ENCODE assay signal across 7 cellular contexts in the genomic region with DNA sequence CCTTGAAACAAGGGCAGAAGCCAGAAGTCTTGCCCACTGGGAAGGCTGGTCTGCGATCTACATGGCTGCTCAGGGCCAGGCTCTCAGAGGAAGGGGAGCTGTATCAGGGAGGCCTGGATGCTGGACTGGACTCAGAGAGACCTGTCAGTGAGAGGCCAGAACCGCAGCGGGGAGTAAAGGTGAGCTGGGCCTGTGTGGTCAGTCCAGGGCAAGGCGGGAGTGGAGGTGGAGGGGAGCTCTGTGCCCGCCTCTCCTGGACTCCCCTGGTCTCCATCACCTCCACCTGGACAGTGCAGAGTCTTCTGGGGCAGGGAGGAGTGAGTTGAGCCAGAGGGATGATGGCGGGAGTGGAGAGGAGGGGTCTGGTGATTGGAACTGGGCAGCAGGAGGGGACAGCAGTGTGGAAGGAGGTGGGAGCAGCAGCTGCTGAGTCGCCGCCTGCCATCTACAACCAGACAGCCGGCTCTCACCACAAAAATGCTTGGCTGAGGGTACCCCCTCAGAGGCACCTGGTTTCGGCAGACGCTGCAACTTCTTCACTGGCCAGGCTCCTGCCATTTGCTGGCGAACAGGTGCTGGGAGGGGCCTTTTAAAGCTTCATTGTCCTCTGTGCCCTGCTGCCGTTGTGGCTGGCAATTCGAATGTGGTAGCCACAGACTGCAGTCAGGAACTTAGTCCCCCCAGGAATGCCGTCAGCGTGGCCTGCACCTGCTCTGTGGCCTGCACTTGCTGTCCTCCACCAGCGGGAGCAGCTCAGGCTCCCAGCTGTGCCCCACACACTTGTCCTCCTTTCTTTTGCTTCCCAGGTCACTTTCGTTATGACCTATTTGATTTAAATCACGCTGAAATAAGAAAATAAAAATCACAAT. TPM values are rescaled to one million over a fixed set of nuclear protein-coding genes. Genes with fewer than 3 reads are reported as not detected.
DNase-seq lines count a peak whose midpoint lies in the region; ATAC-seq and TF ChIP-seq lines count a peak whose summit lies in the region.

No MANE protein-coding gene starts in this region.

- H3K4me1 Mint-ChIP-seq in H9, result peaks cover 80% of the 10 kb centered on the region in 2 experiments
- H3K4me1 Mint-ChIP-seq in stimulated activated memory B cell treated with anti-CD40 and anti-IgM and Interleukin-4, amounts not matched to agents 10 μg/mL and 1 μg/mL and 100 μg/mL, for 72 hours, result peaks cover 79% of the 10 kb centered on the region

- H2BK20ac ChIP-seq in H9 (ENCODE audit: low read depth, low read length, poor library complexity, severe bottlenecking), result no peak overlapping the region

- H3K18ac ChIP-seq in H9 (ENCODE audit: insufficient read length, low read depth, low read length), result peak overlapping the region; percentile 21

- H3K27ac ChIP-seq in H9 (ENCODE audit: insufficient read length, low read depth, low read length) (no peak overlapping the region), iPS-18a (ENCODE audit: low read length) (no peak overlapping the region)

- H4K5ac ChIP-seq in H9 (ENCODE audit: insufficient read length, low read depth, low read length), result no peak overlapping the region

- peaks cover 0 to 2% (median 0%) of the 10 kb centered on the region in 3 experiments; a peak in 1 of 7 replicates for H3K36me3 Mint-ChIP-seq in H9 (ENCODE audit: insufficient read depth in 1 of 3, low read depth in 3 of 3)
- no peaks in the 10 kb centered on the region for H3K36me3 Mint-ChIP-seq in stimulated activated memory B cell treated with anti-CD40 and anti-IgM and Interleukin-4, amounts not matched to agents 10 μg/mL and 1 μg/mL and 100 μg/mL, for 72 hours

- H3K27ac Mint-ChIP-seq in H9, result peak overlapping the region in 2 of 3 experiments; percentile 27 to 87; a peak in 4 of 7 replicates
- peak overlapping the region; percentile 84 for H3K27ac Mint-ChIP-seq in stimulated activated memory B cell treated with anti-CD40 and anti-IgM and Interleukin-4, amounts not matched to agents 10 μg/mL and 1 μg/mL and 100 μg/mL, for 72 hours

- no peak overlapping the region for H4K91ac ChIP-seq in H9 (ENCODE audit: insufficient read length, low read depth, low read length)

- ATAC-seq in stimulated activated memory B cell treated with anti-CD40 and anti-IgM and Interleukin-4, amounts not matched to agents 10 μg/mL and 1 μg/mL and 100 μg/mL, for 72 hours, result no peak

- H3K23me2 ChIP-seq in H9 (ENCODE audit: insufficient read length, low read depth, low read length, poor library complexity, severe bottlenecking), result peaks cover 11% of the 10 kb centered on the region

- peak; percentile 49 for TF ChIP-seq CTCF in H9 (conservative IDR thresholded peaks at IDR 0.05)

- H3K9ac ChIP-seq in H9 (ENCODE audit: extremely low read depth, insufficient read length, low read length) (no peak overlapping the region), iPS-18a (ENCODE audit: low read length) (peak overlapping the region; percentile 53)

- no peak overlapping the region for H3K23ac ChIP-seq in H9 (ENCODE audit: insufficient read length, low read depth, low read length)

- no peak overlapping the region for H2BK5ac ChIP-seq in H9 (ENCODE audit: insufficient read length, low read length)

- H3K4me3 ChIP-seq in iPS-18a (ENCODE audit: low read length), result no peak overlapping the region

- H3K4me1 ChIP-seq in H9 (ENCODE audit: insufficient read depth, low read length) (peaks cover 25% of the 10 kb centered on the region), iPS-18a (ENCODE audit: control insufficient read depth, low read depth, low read length) (peaks cover 57% of the 10 kb centered on the region)

- H3K9me3 ChIP-seq in H9 (ENCODE audit: control insufficient read depth, low read depth, low read length) (no peaks in the 10 kb centered on the region), iPS-18a (ENCODE audit: control insufficient read depth, low read depth, low read length) (no peaks in the 10 kb centered on the region)

- H3K79me1 ChIP-seq in H9 (ENCODE audit: insufficient read depth, low read depth, low read length, poor library complexity, severe bottlenecking), result no peaks in the 10 kb centered on the region

- no peak overlapping the region for H3K56ac ChIP-seq in H9 (ENCODE audit: insufficient read length, low read depth, low read length)

- no peak overlapping the region for H2AK5ac ChIP-seq in H9 (ENCODE audit: insufficient read length, low read length)

- H3K4me2 ChIP-seq in H9 (ENCODE audit: insufficient read depth, insufficient read length, low read length), result no peak overlapping the region

- no peaks in the 10 kb centered on the region; a peak in 1 of 5 replicates for H3K9me3 Mint-ChIP-seq in H9
- H3K9me3 Mint-ChIP-seq in stimulated activated memory B cell treated with anti-CD40 and anti-IgM and Interleukin-4, amounts not matched to agents 10 μg/mL and 1 μg/mL and 100 μg/mL, for 72 hours, result no peaks in the 10 kb centered on the region

- H2BK15ac ChIP-seq in H9 (ENCODE audit: low read depth, low read length), result no peak overlapping the region

- H3T11ph ChIP-seq in H9 (ENCODE audit: low read length), result no peak overlapping the region

- H3K79me2 ChIP-seq in H9 (ENCODE audit: insufficient read depth, low read length), result no peaks in the 10 kb centered on the region

- no peak overlapping the region for H4K8ac ChIP-seq in H9 (replicated peaks; ENCODE audit: insufficient read length, low read depth, low read length)

- no peak overlapping the region for H3K4me3 Mint-ChIP-seq in H9
- peak overlapping the region; percentile 44 for H3K4me3 Mint-ChIP-seq in stimulated activated memory B cell treated with anti-CD40 and anti-IgM and Interleukin-4, amounts not matched to agents 10 μg/mL and 1 μg/mL and 100 μg/mL, for 72 hours

- H3K27me3 Mint-ChIP-seq in H9 (ENCODE audit: low read depth), result peaks cover 13% of the 10 kb centered on the region
- no peaks in the 10 kb centered on the region for H3K27me3 Mint-ChIP-seq in stimulated activated memory B cell treated with anti-CD40 and anti-IgM and Interleukin-4, amounts not matched to agents 10 μg/mL and 1 μg/mL and 100 μg/mL, for 72 hours

- H3K36me3 ChIP-seq in iPS-18a (ENCODE audit: control insufficient read depth, low read depth, low read length), result no peaks in the 10 kb centered on the region

- no peaks in the 10 kb centered on the region for H4K20me1 ChIP-seq in H9 (ENCODE audit: control insufficient read depth, insufficient read depth, insufficient read length)

- DNase-seq in H9 (peak; percentile 70), SW480 (ENCODE audit: low spot score) (peak; percentile 81), COR-L47 (lab: John Stamatoyannopoulos, UW) (no peak), NCI-H128 (lab: John Stamatoyannopoulos, UW; ENCODE audit: unreplicated experiment) (no peak), NCI-H526 treated with DMSO at 0.1 percent for 48 hours (lab: John Stamatoyannopoulos, UW) (no peak)

- no peak overlapping the region for H2BK12ac ChIP-seq in H9 (ENCODE audit: insufficient read length, low read depth, low read length)

- H2AFZ ChIP-seq in H9 (ENCODE audit: low read length), result no peak overlapping the region

- WGBS in H9 (ENCODE audit: extremely low coverage, insufficient read length, low lambda C conversion rate), result no CpG with 5 or more reads among the region's 19 CpGs

- no peaks in the 10 kb centered on the region for H3K27me3 ChIP-seq in H9 (ENCODE audit: insufficient read depth, low read length)
- H3K27me3 ChIP-seq in iPS-18a (ENCODE audit: control insufficient read depth, insufficient read depth, low read length), result peaks cover 14% of the 10 kb centered on the region

- no peak overlapping the region for H2BK120ac ChIP-seq in H9 (ENCODE audit: low read depth, low read length, poor library complexity, severe bottlenecking)

- H3K14ac ChIP-seq in H9 (ENCODE audit: insufficient read depth, low read length), result no peak overlapping the region

- H3K4ac ChIP-seq in H9 (ENCODE audit: low read depth, low read length), result no peak overlapping the region

RNA-seq across cellular contexts. Expression of gene RASSF4, which starts 3.5 kb away (rescaled TPM):
- 11.3 and 11.5 TPM in 2 replicates for total RNA-seq in H9 (2021)

RNA-seq across cellular contexts. Expression of gene DEPP1, which starts 15.5 kb away (rescaled TPM):
- total RNA-seq in H9 (2021), result 1.7 and 2.4 TPM in 2 replicates

RNA-seq across cellular contexts. Expression of gene ZNF22, which starts 37.6 kb away (rescaled TPM):
- 36.9 and 37.6 TPM in 2 replicates for total RNA-seq in H9 (2021)

RNA-seq across cellular contexts. Expression of gene TMEM72, which starts 52.0 kb away (rescaled TPM):
- total RNA-seq in H9 (2021), result not detected in 2 replicates

Comparison
In these comparisons a context has a peak if more than half of its experiments do, and no peak if none do; other contexts are left out.
1. DNase-seq: peak in H9 (single experiment) and SW480 (single experiment); none in COR-L47 (single experiment), NCI-H128 (single experiment) and NCI-H526 treated with DMSO at 0.1 percent for 48 hours (single experiment).